ENCODE assay signal across 14 cellular contexts in the genomic region with DNA sequence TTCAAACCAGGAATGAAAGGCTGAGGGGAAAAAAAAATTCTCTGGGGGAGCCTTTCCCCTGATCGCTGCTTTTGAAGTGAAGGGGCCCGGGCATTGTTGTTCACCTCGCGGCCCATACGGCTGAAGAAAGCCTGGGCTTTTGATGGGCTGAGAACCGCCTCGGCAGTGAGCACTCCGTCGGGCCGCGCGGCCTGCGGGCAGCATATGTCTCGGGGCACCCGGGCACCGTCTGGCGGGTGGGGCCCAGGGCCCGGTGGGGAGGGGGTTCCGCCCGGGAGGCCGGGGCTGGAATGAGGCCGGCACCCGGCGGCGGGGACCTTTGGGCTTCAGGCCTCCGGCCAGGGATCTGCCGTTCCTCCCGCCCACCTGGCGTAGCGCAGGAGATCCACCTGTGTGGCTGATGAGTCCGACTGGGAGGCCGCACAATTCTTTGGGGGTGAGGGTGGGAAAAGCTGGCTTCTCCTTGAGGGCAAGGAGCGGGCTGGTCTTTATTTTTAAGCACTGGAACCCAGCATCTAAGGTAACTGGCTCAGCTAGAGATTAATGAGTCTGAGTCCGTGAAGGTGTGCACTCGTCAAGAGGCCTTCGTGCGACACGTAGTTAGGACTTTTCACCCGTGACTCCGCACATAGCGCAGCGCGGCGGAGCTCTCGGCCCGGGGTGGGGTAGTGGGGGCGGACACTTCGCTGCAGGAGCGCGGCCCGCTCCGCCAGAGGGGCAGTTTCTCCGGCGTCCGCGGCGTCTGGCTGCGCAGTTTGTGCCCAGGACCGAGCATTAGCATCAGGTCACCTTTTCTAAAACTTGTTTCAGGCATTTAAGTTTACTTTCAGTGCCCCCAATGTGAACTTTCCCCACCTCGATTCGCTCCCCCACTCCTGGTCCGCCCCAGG. TPM values are rescaled to one million over a fixed set of nuclear protein-coding genes. Genes with fewer than 3 reads are reported as not detected.
DNase-seq lines count a peak whose midpoint lies in the region; TF ChIP-seq lines count a peak whose summit lies in the region.
"Had no signal": no experiment of that assay in that cellular context is flagged by ENCODE, and none has a peak within 500 bp of the region (broad histone marks: within the 10 kb centered on the region; RNA-seq: fewer than 3 reads in every experiment).

No MANE protein-coding gene starts in this region.

- H3K36me3 ChIP-seq in esophagus squamous epithelium, result no peaks in the 10 kb centered on the region
- H3K36me3 ChIP-seq in neuron (ENCODE audit: insufficient read depth, low read length), result no peaks in the 10 kb centered on the region
- no peaks in the 10 kb centered on the region for H3K36me3 ChIP-seq in uterus

- H3K9me3 ChIP-seq in esophagus squamous epithelium (no peaks in the 10 kb centered on the region), neuron (ENCODE audit: low read length) (no peaks in the 10 kb centered on the region), uterus (no peaks in the 10 kb centered on the region)

- intact Hi-C loops in esophagus squamous epithelium (cut with DNase I) (no loop called here), uterus (cut with DNase I; ENCODE audit: low total_unique reads) (no loop called here)

- DNase-seq in DMS79 treated with DMSO at 0.1 percent for 48 hours (lab: John Stamatoyannopoulos, UW) (peak; percentile 56), NCI-H1092 treated with DMSO at 0.1 percent for 48 hours (lab: John Stamatoyannopoulos, UW) (peak; percentile 83), esophagus squamous epithelium (lab: John Stamatoyannopoulos, UW) (no peak), uterus (no peak), NCI-H446 treated with DMSO at 0.1 percent for 48 hours (lab: John Stamatoyannopoulos, UW) (no peak), Kasumi-1 (lab: John Stamatoyannopoulos, UW) (no peak), nucleus accumbens (lab: John Stamatoyannopoulos, UW) (no peak)
- DNase-seq: activated CD8-positive, alpha-beta memory T cell treated with anti-CD3 and anti-CD28 coated beads for 24 hours; activated naive CD8-positive, alpha-beta T cell treated with anti-CD3 and anti-CD28 coated beads, Interleukin-2, amount 10 ng/mL, durations not matched to agents 7 days and 5 days; CD8-positive, alpha-beta T cell; SW 1271 had no signal

- TF ChIP-seq POLR2A in esophagus squamous epithelium (IDR thresholded peaks at IDR 0.05) (no peak), uterus (IDR thresholded peaks at IDR 0.05) (no peak)

- H3K27me3 ChIP-seq in esophagus squamous epithelium, result peaks cover 0 to 77% (median 9%) of the 10 kb centered on the region in 4 donors
- peaks cover 38% of the 10 kb centered on the region for H3K27me3 ChIP-seq in neuron (ENCODE audit: insufficient read depth, low read length)
- peaks cover 19 to 60% of the 10 kb centered on the region in 2 donors for H3K27me3 ChIP-seq in uterus

- H3K4me1 ChIP-seq in esophagus squamous epithelium (peaks cover 0 to 59% (median 14%) of the 10 kb centered on the region in 3 donors), neuron (ENCODE audit: insufficient read depth, low read length) (peaks cover 38% of the 10 kb centered on the region), uterus (peaks cover 0 to 7% of the 10 kb centered on the region in 2 donors)

- peak overlapping the region; percentile 81 for H2AFZ ChIP-seq in neuron (ENCODE audit: low read depth, low read length)

- H3K4me3 ChIP-seq in esophagus squamous epithelium, result peak overlapping the region; percentile 41 to 57 (median 52)
- H3K4me3 ChIP-seq in neuron (ENCODE audit: low read length), result peak overlapping the region; percentile 47
- H3K4me3 ChIP-seq in uterus, result no peak overlapping the region
- H3K4me3 ChIP-seq: GM12878 had no signal

- no peak for TF ChIP-seq CTCF in esophagus squamous epithelium (IDR thresholded peaks at IDR 0.05)
- no peak for TF ChIP-seq CTCF in uterus (IDR thresholded peaks at IDR 0.05)

- 0 to 11% methylated on average over 3 to 23 of the region's 62 CpGs for WGBS in esophagus squamous epithelium, 2 donors

- H3K27ac ChIP-seq in esophagus squamous epithelium (peak overlapping the region; percentile 88 to 95 (median 90)), uterus (no peak overlapping the region)

RNA-seq across cellular contexts. Expression of a gene that starts 10.6 kb away (rescaled TPM):
- total RNA-seq in esophagus squamous epithelium (10 to 100 TPM; 27.7 to 34.4 (median 29.1) TPM), uterus (not detected)
- total RNA-seq: activated naive CD8-positive, alpha-beta T cell treated with anti-CD3 and anti-CD28 coated beads, Interleukin-2, amount 10 ng/mL, durations not matched to agents 7 days and 5 days; CD8-positive, alpha-beta T cell; right cardiac atrium had no signal

RNA-seq across cellular contexts. Expression of a gene that starts 11.0 kb away (rescaled TPM):
- 1 to 10 TPM in 3 of 4 donors, under 1 TPM in 1; 0.82 to 8.4 (median 3.5) TPM for total RNA-seq in esophagus squamous epithelium
- total RNA-seq in uterus, result under 1 TPM in 1 of 4 donors, not detected in 3; 0.07 TPM
- total RNA-seq: activated naive CD8-positive, alpha-beta T cell treated with anti-CD3 and anti-CD28 coated beads, Interleukin-2, amount 10 ng/mL, durations not matched to agents 7 days and 5 days; CD8-positive, alpha-beta T cell; GM12878; right cardiac atrium had no signal

Comparison
In these comparisons a context has a peak if more than half of its experiments do, and no peak if none do; other contexts are left out.
1. DNase-seq: peak in DMS79 treated with DMSO at 0.1 percent for 48 hours (single experiment) and NCI-H1092 treated with DMSO at 0.1 percent for 48 hours (single experiment); none in esophagus squamous epithelium (single experiment), uterus (0 of 2), NCI-H446 treated with DMSO at 0.1 percent for 48 hours (single experiment), Kasumi-1 (0 of 2) and nucleus accumbens (0 of 56).
2. H3K27ac ChIP-seq: peak in esophagus squamous epithelium (4 of 4); none in uterus (0 of 2).
3. H3K4me3 ChIP-seq: peak in esophagus squamous epithelium (4 of 4) and neuron (single experiment); none in uterus (0 of 2).
4. RNA of a gene that starts 10.6 kb away (total RNA-seq): 27.7 to 34.4 TPM in esophagus squamous epithelium; not detected in uterus; every median in the first group is over 10 times any median in the second.